ENCODE assay signal across 8 cellular contexts in genomic region chr11:122697636-122698167, GRCh38. TPM values are rescaled to one million over a fixed set of nuclear protein-coding genes. Genes with fewer than 3 reads are reported as not detected.
A peak's percentile ranks its signal among the peaks of the same experiment; 100 is the strongest.
DNase-seq lines count a peak whose midpoint lies in the region; ATAC-seq, FAIRE-seq and TF ChIP-seq lines count a peak whose summit lies in the region.

No MANE protein-coding gene starts in this region.

- no peak overlapping the region for H3K9ac ChIP-seq in kidney (ENCODE audit: low read length in 2 of 2)

- no peaks in the 10 kb centered on the region for H3K36me3 ChIP-seq in left lung
- no peaks in the 10 kb centered on the region for H3K36me3 ChIP-seq in ascending aorta
- H3K36me3 ChIP-seq in kidney (ENCODE audit: control insufficient read depth in 1 of 2, insufficient read depth in 2 of 2, low read length in 2 of 2), result no peaks in the 10 kb centered on the region

- intact Hi-C loops in activated B cell treated with CpG ODN at 0.5 μM for 24 hours (cut with micrococcal nuclease) (loop anchor here (1.0 kb wide), 5 partner anchors 11 to 49 kb away; partner anchors contain the start of gene UBASH3B), left lung (cut with DNase I) (no loop called here), ascending aorta (cut with DNase I) (no loop called here), kidney (cut with DNase I) (no loop called here)

- H3K4me3 ChIP-seq in left lung, result no peak overlapping the region
- H3K4me3 ChIP-seq in ascending aorta, result no peak overlapping the region
- no peak overlapping the region for H3K4me3 ChIP-seq in kidney (ENCODE audit: low read length in 2 of 2)

- DNase-seq in ELR (ENCODE audit: low read depth) (peak; percentile 77), HT1080 (ENCODE audit: low read depth) (peak; percentile 91), activated B cell treated with CpG ODN at 0.5 μM for 24 hours (no peak), left lung (no peak), ascending aorta (ENCODE audit: low spot score in 2 of 2) (no peak), kidney (no peak), D721Med (ENCODE audit: insufficient read length, low spot score) (no peak)

- H3K27me3 ChIP-seq in left lung, result no peaks in the 10 kb centered on the region
- no peaks in the 10 kb centered on the region for H3K27me3 ChIP-seq in ascending aorta

- ATAC-seq in GM21381 (IDR thresholded peaks at IDR 0.05; ENCODE audit: unreplicated experiment) (peak; percentile 62), activated B cell treated with CpG ODN at 0.5 μM for 24 hours (ENCODE audit: low read depth) (peak; percentile 91), left lung (peak; percentile 82)

- TF ChIP-seq CTCF in activated B cell treated with CpG ODN at 0.5 μM for 24 hours (IDR thresholded peaks at IDR 0.05) (no peak), left lung (IDR thresholded peaks at IDR 0.05) (no peak), ascending aorta (IDR thresholded peaks at IDR 0.05) (no peak), kidney (IDR thresholded peaks at IDR 0.05; ENCODE audit: borderline replicate concordance, extremely low read depth, insufficient read depth) (no peak), D721Med (IDR thresholded peaks at IDR 0.05; ENCODE audit: insufficient read depth, missing control alignments) (no peak)

- H3K9me3 ChIP-seq in left lung (no peaks in the 10 kb centered on the region), ascending aorta (no peaks in the 10 kb centered on the region), kidney (ENCODE audit: control insufficient read depth in 1 of 2, low read length in 2 of 2) (no peaks in the 10 kb centered on the region)

- CTCF ChIA-PET in activated B cell treated with CpG ODN at 0.5 μM for 24 hours (lab: Charles Lee), result interaction anchor here (0.8 to 2.3 kb wide), 2 partner anchors 11 to 58 kb away, joined by 3 to 18 read pairs; no protein-coding TSS in a partner anchor

- H3K36me3 Mint-ChIP-seq in activated B cell treated with CpG ODN at 0.5 μM for 24 hours (ENCODE audit: low read depth), result no peaks in the 10 kb centered on the region

- H3K27me3 Mint-ChIP-seq in activated B cell treated with CpG ODN at 0.5 μM for 24 hours, result no peaks in the 10 kb centered on the region

- peak overlapping the region; percentile 65 for H3K27ac Mint-ChIP-seq in activated B cell treated with CpG ODN at 0.5 μM for 24 hours

- H3K27ac ChIP-seq in left lung (peak overlapping the region in 1 of 2 donors; percentile 82), ascending aorta (no peak overlapping the region), kidney (ENCODE audit: low read depth in 2 of 2, low read length in 2 of 2) (no peak overlapping the region)

- POLR2A ChIA-PET in activated B cell treated with CpG ODN at 0.5 μM for 24 hours (lab: Charles Lee), result interaction anchor here (1.0 to 1.9 kb wide), 4 partner anchors 16 to 364 kb away, joined by 3 to 6 read pairs (median 4); partner anchors contain the start of gene HSPA8

- no peaks in the 10 kb centered on the region for H3K9me3 Mint-ChIP-seq in activated B cell treated with CpG ODN at 0.5 μM for 24 hours

- H3K4me1 ChIP-seq in left lung, result peaks cover 0 to 37% of the 10 kb centered on the region in 2 donors
- H3K4me1 ChIP-seq in ascending aorta, result no peaks in the 10 kb centered on the region
- no peaks in the 10 kb centered on the region for H3K4me1 ChIP-seq in kidney (ENCODE audit: control insufficient read depth in 1 of 2, insufficient read depth in 1 of 2, low read depth in 1 of 2, low read length in 2 of 2)

- H3K4me3 Mint-ChIP-seq in activated B cell treated with CpG ODN at 0.5 μM for 24 hours, result peak overlapping the region; percentile 56

- FAIRE-seq in kidney (lab: Jason Lieb, UNC), result no peak
- no peak for FAIRE-seq in D721Med (lab: Jason Lieb, UNC)

- peaks cover 74% of the 10 kb centered on the region for H3K4me1 Mint-ChIP-seq in activated B cell treated with CpG ODN at 0.5 μM for 24 hours

RNA-seq across cellular contexts. Expression of gene UBASH3B, which starts 42.2 kb away (rescaled TPM):
- total RNA-seq in HT1080 (2014; rRNA removed; shearing (Covaris generic)), result 99.8 and 175 TPM in 2 replicates
- polyA plus RNA-seq in HT1080 (2015; cell fraction: cytosol; rRNA removed), result 51.5 and 55.4 TPM in 2 replicates
- polyA plus RNA-seq in HT1080 (2015; cell fraction: nucleus; rRNA removed), result 34.2 and 39.1 TPM in 2 replicates
- total RNA-seq in activated B cell treated with CpG ODN at 0.5 μM for 24 hours (2.9 and 4.3 TPM in 2 replicates), left lung (10 to 100 TPM; 19.3 to 38.6 TPM), ascending aorta (8.5 TPM), kidney (22.8 TPM)
- 0.62 TPM for polyA plus RNA-seq in kidney (ENCODE audit: insufficient read depth, low read depth, low replicate concordance)

Comparison
In these comparisons a context has a peak if more than half of its experiments do, and no peak if none do; other contexts are left out.
1. DNase-seq: peak in ELR (single experiment) and HT1080 (single experiment); none in activated B cell treated with CpG ODN at 0.5 μM for 24 hours (single experiment), left lung (0 of 2), ascending aorta (0 of 2), kidney (single experiment) and D721Med (single experiment).
2. Peak in every context shown above with its lines, with median percentiles within 50 percentile points of each other: ATAC-seq.